16 cellular contexts compared by ENCODE assay signal in genomic region chr2:14257801-14258507, GRCh38.
A peak's percentile ranks its signal among the peaks of the same experiment; 100 is the strongest.
DNase-seq lines count a peak whose midpoint lies in the region; TF ChIP-seq lines count a peak whose summit lies in the region.
"Had no signal": no experiment of that assay in that cellular context is flagged by ENCODE, and none has a peak within 500 bp of the region (broad histone marks: within the 10 kb centered on the region; RNA-seq: fewer than 3 reads in every experiment).

No MANE protein-coding gene starts in this region.

- H3K27ac ChIP-seq in VCaP (peak overlapping the region; percentile 26; the same call in 1 of the 2 replicates), smooth muscle cell (ENCODE audit: low read depth) (peak overlapping the region; percentile 10)

- H3K36me3 ChIP-seq in smooth muscle cell (ENCODE audit: low read depth) = no peaks in the 10 kb centered on the region

- no peak overlapping the region for H3K4me2 ChIP-seq in smooth muscle cell

- H4K20me1 ChIP-seq in smooth muscle cell (ENCODE audit: low read depth) = no peaks in the 10 kb centered on the region

- no peaks in the 10 kb centered on the region for H3F3A ChIP-seq in smooth muscle cell (ENCODE audit: low read depth)

- no peaks in the 10 kb centered on the region for H3K27me3 ChIP-seq in smooth muscle cell (ENCODE audit: low read depth)

- H3K4me1 ChIP-seq in smooth muscle cell (ENCODE audit: low read depth) = peaks cover 11% of the 10 kb centered on the region

- no peaks in the 10 kb centered on the region for H3K9me3 ChIP-seq in smooth muscle cell (replicated peaks; ENCODE audit: low read depth)

- no peak overlapping the region for H2AFZ ChIP-seq in smooth muscle cell (ENCODE audit: low read depth)

- no peak for TF ChIP-seq CTCF in VCaP (conservative IDR thresholded peaks at IDR 0.05)
- no peak for TF ChIP-seq CTCF in fibroblast of mammary gland (conservative IDR thresholded peaks at IDR 0.05; ENCODE audit: control insufficient read depth, insufficient read depth, low read depth, low read length)
- no peak for TF ChIP-seq CTCF in smooth muscle cell (IDR thresholded peaks at IDR 0.05; ENCODE audit: borderline replicate concordance, insufficient read depth, poor library complexity, severe bottlenecking)

- no peaks in the 10 kb centered on the region for H3K79me2 ChIP-seq in smooth muscle cell (ENCODE audit: low read depth)

- H3K4me3 ChIP-seq in fibroblast of mammary gland (ENCODE audit: control insufficient read depth, low read depth, low read length) (no peak overlapping the region), smooth muscle cell (no peak overlapping the region)

- H3K9ac ChIP-seq in smooth muscle cell (ENCODE audit: low read depth) = no peak overlapping the region

- peak; percentile 3 for DNase-seq in HPDE6-E6E7 (ENCODE audit: extremely low spot score)
- DNase-seq in fibroblast of mammary gland (ENCODE audit: low read depth) = peak; percentile 7
- DNase-seq in smooth muscle cell (lab: John Stamatoyannopoulos, UW; ENCODE audit: unreplicated experiment) = no peak
- no peak for DNase-seq in NCI-H345 (lab: John Stamatoyannopoulos, UW)
- DNase-seq in Ammon's horn (ENCODE audit: low spot score) = no peak
- no peak for DNase-seq in NOMO-1 treated with DMSO at 0.1 percent for 48 hours (lab: John Stamatoyannopoulos, UW; ENCODE audit: unreplicated experiment)
- DNase-seq: C1 segment of cervical spinal cord; CD8-positive, alpha-beta T cell; GDM1; NCI-H1417; NCI-H1694 treated with DMSO at 0.1 percent for 48 hours; NCI-H446 treated with DMSO at 0.1 percent for 48 hours; NCI-H526 treated with DMSO at 0.1 percent for 48 hours; PC-3; SHP77 had no signal

Comparison
In these comparisons a context has a peak if more than half of its experiments do, and no peak if none do; other contexts are left out.
1. DNase-seq: peak in HPDE6-E6E7 (single experiment) and fibroblast of mammary gland (single experiment); none in smooth muscle cell (single experiment), NCI-H345 (single experiment), Ammon's horn (single experiment) and NOMO-1 treated with DMSO at 0.1 percent for 48 hours (single experiment).